ENCODE assay signal across 1 cellular context in genomic region chr21:44847261-44848056, GRCh38.
TF ChIP-seq lines count a peak whose summit lies in the region.

No MANE protein-coding gene starts in this region.

TF ChIP-seq in K562, 482 proteins besides CTCF, POLR2A, EP300 and RAD21 (continued from another document and continues in another):
- TF ChIP-seq MGA (IDR thresholded peaks at IDR 0.05) (no peak), RBM14 (IDR thresholded peaks at IDR 0.05; ENCODE audit: borderline replicate concordance, insufficient read depth, low read depth, low read length) (peak; percentile 63; the same call in 1 of the 2 replicates), RFX5 (IDR thresholded peaks at IDR 0.05; ENCODE audit: low read depth, low read length) (no peak), TBL1XR1 (IDR thresholded peaks at IDR 0.05; ENCODE audit: low read length in 2 of 2) (no peak), GMEB1 (CRISPR knock-in tag; IDR thresholded peaks at IDR 0.05) (no peak), E2F5 (CRISPR knock-in tag; IDR thresholded peaks at IDR 0.05) (no peak), CHAMP1 (IDR thresholded peaks at IDR 0.05) (no peak), ZNF146 (CRISPR knock-in tag; IDR thresholded peaks at IDR 0.05; ENCODE audit: unreplicated experiment) (no peak), CBX1 (IDR thresholded peaks at IDR 0.05; ENCODE audit: low read depth) (no peak), ZNF282 (CRISPR knock-in tag; IDR thresholded peaks at IDR 0.05) (0 out of 2 replicates have a peak, but pooled peaks have one; percentile 5), ZNF217 (CRISPR knock-in tag; IDR thresholded peaks at IDR 0.05) (0 out of 2 replicates have a peak, but pooled peaks have one; percentile 62), CBFA2T2 (conservative IDR thresholded peaks at IDR 0.05) (no peak), CUX1 (CRISPR knock-in tag; IDR thresholded peaks at IDR 0.05) (no peak), ZKSCAN1 (IDR thresholded peaks at IDR 0.05; ENCODE audit: low read depth, low read length) (no peak), MAFG (tag; conservative IDR thresholded peaks at IDR 0.05) (no peak), BHLHE40 (IDR thresholded peaks at IDR 0.05; ENCODE audit: low read length) (no peak), TBP (optimal IDR thresholded peaks at IDR 0.05; ENCODE audit: low read depth, low read length) (no peak), PHF20 (IDR thresholded peaks at IDR 0.05; ENCODE audit: partially characterized antibody) (no peak), ZNF584 (CRISPR knock-in tag; IDR thresholded peaks at IDR 0.05; ENCODE audit: low read depth) (no peak), NONO (IDR thresholded peaks at IDR 0.05; ENCODE audit: low read depth in 2 of 2, low read length in 1 of 2) (no peak), POLR2G (IDR thresholded peaks at IDR 0.05; ENCODE audit: low read depth, low read length) (peak; percentile 77), NELFE (IDR thresholded peaks at IDR 0.05; ENCODE audit: insufficient read depth, insufficient read length) (no peak), SAFB2 (IDR thresholded peaks at IDR 0.05; ENCODE audit: borderline replicate concordance, low read depth, low read length, severe bottlenecking) (no peak), ARID3A (IDR thresholded peaks at IDR 0.05; ENCODE audit: borderline replicate concordance, low read depth, low read length) (no peak), STAT6 (CRISPR knock-in tag; IDR thresholded peaks at IDR 0.05) (no peak), KLF6 (CRISPR knock-in tag; IDR thresholded peaks at IDR 0.05; ENCODE audit: borderline replicate concordance) (no peak)
